In genomic region chr17:79696159-79696982, GRCh38 we compare ENCODE assay signal across 2 cellular contexts.
TF ChIP-seq lines count a peak whose summit lies in the region.

No MANE protein-coding gene starts in this region.

TF ChIP-seq in IMR-90, 13 proteins besides CTCF, POLR2A, EP300 and RAD21:
- no peak for TF ChIP-seq BHLHE40 (IDR thresholded peaks at IDR 0.05; ENCODE audit: low read depth, low read length)

TF ChIP-seq in H1, 55 proteins besides CTCF, POLR2A, EP300 and RAD21:
- no peak for TF ChIP-seq SP4 (IDR thresholded peaks at IDR 0.05; ENCODE audit: low read length)
- no peak for TF ChIP-seq BACH1 (IDR thresholded peaks at IDR 0.05; ENCODE audit: low read length)
